1 cellular context compared by ENCODE assay signal in the genomic region with DNA sequence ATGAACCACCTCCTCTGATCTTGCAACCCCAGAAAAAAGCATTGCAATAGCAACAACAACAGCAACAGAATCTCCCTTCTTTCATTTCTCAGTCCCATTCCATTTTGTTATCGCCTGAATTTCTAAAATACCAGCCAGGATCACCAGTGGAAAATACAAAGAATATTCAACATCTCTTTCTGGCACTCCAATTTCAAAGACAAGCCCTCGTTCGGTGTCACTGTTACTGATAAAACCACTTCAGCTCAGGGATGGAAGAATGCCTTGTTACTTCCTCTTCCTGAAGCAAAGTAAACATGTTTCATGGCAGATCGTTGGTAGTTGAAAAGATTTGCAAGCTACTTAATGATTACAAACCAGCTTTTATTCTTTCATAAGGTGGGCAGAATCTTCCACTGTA.
TF ChIP-seq lines count a peak whose summit lies in the region.

No MANE protein-coding gene starts in this region.

TF ChIP-seq in HepG2, 621 proteins besides CTCF, POLR2A, EP300 and RAD21 (continued from another document and continues in another):
- peak; percentile 55; the same call in 1 of the 2 replicates for TF ChIP-seq SOX13 (IDR thresholded peaks at IDR 0.05)
- peak in 1 of 2 experiments; percentile 84; a peak in 2 of 4 replicates for TF ChIP-seq SOX13 (CRISPR knock-in tag; conservative IDR thresholded peaks at IDR 0.05 in 1 of 2, IDR thresholded peaks at IDR 0.05 in 1 of 2)
- TF ChIP-seq, protein P1, sequence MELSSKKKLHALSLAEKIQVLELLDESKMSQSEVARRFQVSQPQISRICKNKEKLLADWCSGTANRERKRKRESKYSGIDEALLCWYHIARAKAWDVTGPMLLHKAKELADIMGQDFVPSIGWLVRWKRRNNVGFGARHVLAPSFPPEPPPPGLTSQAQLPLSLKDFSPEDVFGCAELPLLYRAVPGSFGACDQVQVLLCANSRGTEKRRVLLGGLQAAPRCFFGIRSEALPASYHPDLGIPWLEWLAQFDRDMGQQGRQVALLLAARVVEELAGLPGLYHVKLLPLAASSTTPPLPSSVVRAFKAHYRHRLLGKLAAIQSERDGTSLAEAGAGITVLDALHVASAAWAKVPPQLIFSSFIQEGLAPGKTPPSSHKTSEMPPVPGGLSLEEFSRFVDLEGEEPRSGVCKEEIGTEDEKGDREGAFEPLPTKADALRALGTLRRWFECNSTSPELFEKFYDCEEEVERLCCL (CRISPR knock-in tag; IDR thresholded peaks at IDR 0.05; ENCODE audit: borderline replicate concordance) = no peak
- TF ChIP-seq RFX1 (IDR thresholded peaks at IDR 0.05) = no peak
- TF ChIP-seq GATA4 (IDR thresholded peaks at IDR 0.05; ENCODE audit: borderline replicate concordance, low read depth) = peak; percentile 46; the same call in 1 of the 2 replicates
- TF ChIP-seq ELF3 (CRISPR knock-in tag; IDR thresholded peaks at IDR 0.05) = peak; percentile 99
- peak; percentile 43; the same call in 1 of the 2 replicates for TF ChIP-seq SIX1 (CRISPR knock-in tag; IDR thresholded peaks at IDR 0.05; ENCODE audit: borderline replicate concordance)
- TF ChIP-seq, protein P2, sequence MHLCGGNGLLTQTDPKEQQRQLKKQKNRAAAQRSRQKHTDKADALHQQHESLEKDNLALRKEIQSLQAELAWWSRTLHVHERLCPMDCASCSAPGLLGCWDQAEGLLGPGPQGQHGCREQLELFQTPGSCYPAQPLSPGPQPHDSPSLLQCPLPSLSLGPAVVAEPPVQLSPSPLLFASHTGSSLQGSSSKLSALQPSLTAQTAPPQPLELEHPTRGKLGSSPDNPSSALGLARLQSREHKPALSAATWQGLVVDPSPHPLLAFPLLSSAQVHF (CRISPR knock-in tag; IDR thresholded peaks at IDR 0.05) = no peak
- no peak for TF ChIP-seq GZF1 (CRISPR knock-in tag; IDR thresholded peaks at IDR 0.05)
- peak; percentile 75 for TF ChIP-seq POGZ (CRISPR knock-in tag; IDR thresholded peaks at IDR 0.05)
- TF ChIP-seq ATF7 (IDR thresholded peaks at IDR 0.05) = no peak
- no peak for TF ChIP-seq ATF7 (CRISPR knock-in tag; IDR thresholded peaks at IDR 0.05)
- no peak for TF ChIP-seq PHF20 (CRISPR knock-in tag; IDR thresholded peaks at IDR 0.05)
- 0 out of 2 replicates have a peak, but pooled peaks have one; percentile 46 for TF ChIP-seq KDM1A (CRISPR knock-in tag; IDR thresholded peaks at IDR 0.05)
- TF ChIP-seq TMF1 (CRISPR knock-in tag; IDR thresholded peaks at IDR 0.05; ENCODE audit: low read depth) = no peak
- 0 out of 2 replicates have a peak, but pooled peaks have one; percentile 47 for TF ChIP-seq ERF (CRISPR knock-in tag; IDR thresholded peaks at IDR 0.05)
- TF ChIP-seq ZNF768 (CRISPR knock-in tag; IDR thresholded peaks at IDR 0.05) = no peak
- TF ChIP-seq, protein P3, sequence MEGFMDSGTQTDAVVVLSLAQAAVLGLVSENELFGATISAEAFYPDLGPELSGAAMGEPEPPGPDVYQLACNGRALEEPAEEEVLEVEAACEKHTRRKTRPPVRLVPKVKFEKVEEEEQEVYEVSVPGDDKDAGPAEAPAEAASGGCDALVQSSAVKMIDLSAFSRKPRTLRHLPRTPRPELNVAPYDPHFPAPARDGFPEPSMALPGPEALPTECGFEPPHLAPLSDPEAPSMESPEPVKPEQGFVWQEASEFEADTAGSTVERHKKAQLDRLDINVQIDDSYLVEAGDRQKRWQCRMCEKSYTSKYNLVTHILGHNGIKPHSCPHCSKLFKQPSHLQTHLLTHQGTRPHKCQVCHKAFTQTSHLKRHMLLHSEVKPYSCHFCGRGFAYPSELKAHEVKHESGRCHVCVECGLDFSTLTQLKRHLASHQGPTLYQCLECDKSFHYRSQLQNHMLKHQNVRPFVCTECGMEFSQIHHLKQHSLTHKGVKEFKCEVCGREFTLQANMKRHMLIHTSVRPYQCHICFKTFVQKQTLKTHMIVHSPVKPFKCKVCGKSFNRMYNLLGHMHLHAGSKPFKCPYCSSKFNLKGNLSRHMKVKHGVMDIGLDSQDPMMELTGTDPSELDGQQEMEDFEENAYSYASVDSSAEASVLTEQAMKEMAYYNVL (CRISPR knock-in tag; IDR thresholded peaks at IDR 0.05; ENCODE audit: borderline replicate concordance) = 0 out of 2 replicates have a peak, but pooled peaks have one; percentile 56
- TF ChIP-seq GTF2F1 (IDR thresholded peaks at IDR 0.05; ENCODE audit: low read length) = no peak
- peak; percentile 51 for TF ChIP-seq RXRB (CRISPR knock-in tag; IDR thresholded peaks at IDR 0.05; ENCODE audit: borderline replicate concordance)
- no peak for TF ChIP-seq MEIS1 (CRISPR knock-in tag; IDR thresholded peaks at IDR 0.05; ENCODE audit: borderline replicate concordance)
- TF ChIP-seq, protein P4, sequence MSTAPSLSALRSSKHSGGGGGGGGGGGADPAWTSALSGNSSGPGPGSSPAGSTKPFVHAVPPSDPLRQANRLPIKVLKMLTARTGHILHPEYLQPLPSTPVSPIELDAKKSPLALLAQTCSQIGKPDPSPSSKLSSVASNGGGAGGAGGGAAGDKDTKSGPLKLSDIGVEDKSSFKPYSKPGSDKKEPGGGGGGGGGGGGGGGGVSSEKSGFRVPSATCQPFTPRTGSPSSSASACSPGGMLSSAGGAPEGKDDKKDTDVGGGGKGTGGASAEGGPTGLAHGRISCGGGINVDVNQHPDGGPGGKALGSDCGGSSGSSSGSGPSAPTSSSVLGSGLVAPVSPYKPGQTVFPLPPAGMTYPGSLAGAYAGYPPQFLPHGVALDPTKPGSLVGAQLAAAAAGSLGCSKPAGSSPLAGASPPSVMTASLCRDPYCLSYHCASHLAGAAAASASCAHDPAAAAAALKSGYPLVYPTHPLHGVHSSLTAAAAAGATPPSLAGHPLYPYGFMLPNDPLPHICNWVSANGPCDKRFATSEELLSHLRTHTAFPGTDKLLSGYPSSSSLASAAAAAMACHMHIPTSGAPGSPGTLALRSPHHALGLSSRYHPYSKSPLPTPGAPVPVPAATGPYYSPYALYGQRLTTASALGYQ (CRISPR knock-in tag; IDR thresholded peaks at IDR 0.05) = peak; percentile 35; the same call in 1 of the 2 replicates
- TF ChIP-seq IRF2 (CRISPR knock-in tag; IDR thresholded peaks at IDR 0.05) = peak; percentile 65; the same call in 1 of the 2 replicates
- TF ChIP-seq MTA3 (CRISPR knock-in tag; IDR thresholded peaks at IDR 0.05) = no peak
- TF ChIP-seq RCOR2 (CRISPR knock-in tag; IDR thresholded peaks at IDR 0.05) = 0 out of 2 replicates have a peak, but pooled peaks have one; percentile 36
- TF ChIP-seq HMG20A (CRISPR knock-in tag; IDR thresholded peaks at IDR 0.05; ENCODE audit: borderline replicate concordance) = 0 out of 2 replicates have a peak, but pooled peaks have one; percentile 7
- no peak for TF ChIP-seq PLRG1 (conservative IDR thresholded peaks at IDR 0.05)
- TF ChIP-seq, protein P5, sequence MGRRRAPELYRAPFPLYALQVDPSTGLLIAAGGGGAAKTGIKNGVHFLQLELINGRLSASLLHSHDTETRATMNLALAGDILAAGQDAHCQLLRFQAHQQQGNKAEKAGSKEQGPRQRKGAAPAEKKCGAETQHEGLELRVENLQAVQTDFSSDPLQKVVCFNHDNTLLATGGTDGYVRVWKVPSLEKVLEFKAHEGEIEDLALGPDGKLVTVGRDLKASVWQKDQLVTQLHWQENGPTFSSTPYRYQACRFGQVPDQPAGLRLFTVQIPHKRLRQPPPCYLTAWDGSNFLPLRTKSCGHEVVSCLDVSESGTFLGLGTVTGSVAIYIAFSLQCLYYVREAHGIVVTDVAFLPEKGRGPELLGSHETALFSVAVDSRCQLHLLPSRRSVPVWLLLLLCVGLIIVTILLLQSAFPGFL (CRISPR knock-in tag; IDR thresholded peaks at IDR 0.05) = no peak
- no peak for TF ChIP-seq ZNF496 (CRISPR knock-in tag; IDR thresholded peaks at IDR 0.05; ENCODE audit: insufficient replicate concordance)
- no peak for TF ChIP-seq MLLT10 (CRISPR knock-in tag; IDR thresholded peaks at IDR 0.05)
- TF ChIP-seq, protein P6, sequence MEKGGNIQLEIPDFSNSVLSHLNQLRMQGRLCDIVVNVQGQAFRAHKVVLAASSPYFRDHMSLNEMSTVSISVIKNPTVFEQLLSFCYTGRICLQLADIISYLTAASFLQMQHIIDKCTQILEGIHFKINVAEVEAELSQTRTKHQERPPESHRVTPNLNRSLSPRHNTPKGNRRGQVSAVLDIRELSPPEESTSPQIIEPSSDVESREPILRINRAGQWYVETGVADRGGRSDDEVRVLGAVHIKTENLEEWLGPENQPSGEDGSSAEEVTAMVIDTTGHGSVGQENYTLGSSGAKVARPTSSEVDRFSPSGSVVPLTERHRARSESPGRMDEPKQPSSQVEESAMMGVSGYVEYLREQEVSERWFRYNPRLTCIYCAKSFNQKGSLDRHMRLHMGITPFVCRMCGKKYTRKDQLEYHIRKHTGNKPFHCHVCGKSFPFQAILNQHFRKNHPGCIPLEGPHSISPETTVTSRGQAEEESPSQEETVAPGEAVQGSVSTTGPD (CRISPR knock-in tag; IDR thresholded peaks at IDR 0.05) = no peak
- no peak for TF ChIP-seq ZNF160 (CRISPR knock-in tag; IDR thresholded peaks at IDR 0.05)
- TF ChIP-seq HNRNPL (IDR thresholded peaks at IDR 0.05; ENCODE audit: low read depth, low read length) = no peak
- no peak for TF ChIP-seq ZNF224 (CRISPR knock-in tag; IDR thresholded peaks at IDR 0.05)
- no peak for TF ChIP-seq HIVEP1 (CRISPR knock-in tag; IDR thresholded peaks at IDR 0.05)
- TF ChIP-seq MIXL1 (CRISPR knock-in tag; IDR thresholded peaks at IDR 0.05) = peak; percentile 60; the same call in 1 of the 2 replicates
- TF ChIP-seq, protein P7, sequence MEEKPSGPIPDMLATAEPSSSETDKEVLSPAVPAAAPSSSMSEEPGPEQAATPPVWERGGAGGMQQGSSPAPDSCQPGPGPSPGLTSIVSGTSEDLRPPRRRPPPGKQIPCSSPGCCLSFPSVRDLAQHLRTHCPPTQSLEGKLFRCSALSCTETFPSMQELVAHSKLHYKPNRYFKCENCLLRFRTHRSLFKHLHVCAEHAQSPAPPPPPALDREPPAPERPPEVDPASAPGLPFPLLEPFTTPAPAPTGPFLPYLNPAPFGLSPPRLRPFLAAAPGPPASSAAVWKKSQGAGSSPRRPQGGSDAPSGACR (CRISPR knock-in tag; IDR thresholded peaks at IDR 0.05) = no peak
- no peak for TF ChIP-seq GFI1 (CRISPR knock-in tag; IDR thresholded peaks at IDR 0.05; ENCODE audit: borderline replicate concordance)
- TF ChIP-seq SPEN (CRISPR knock-in tag; IDR thresholded peaks at IDR 0.05; ENCODE audit: low read depth) = no peak
- no peak for TF ChIP-seq RBM39 (IDR thresholded peaks at IDR 0.05; ENCODE audit: low read depth, low read length, poor library complexity, severe bottlenecking)
- no peak for TF ChIP-seq DNMT1 (CRISPR knock-in tag; IDR thresholded peaks at IDR 0.05)
- peak; percentile 51 for TF ChIP-seq HDAC2 (CRISPR knock-in tag; IDR thresholded peaks at IDR 0.05)
- 0 out of 2 replicates have a peak, but pooled peaks have one; percentile 24 for TF ChIP-seq ZNF614 (CRISPR knock-in tag; IDR thresholded peaks at IDR 0.05; ENCODE audit: borderline replicate concordance)
- no peak for TF ChIP-seq CCAR2 (optimal IDR thresholded peaks at IDR 0.05; ENCODE audit: low read depth, low read length)
- 0 out of 2 replicates have a peak, but pooled peaks have one; percentile 27 for TF ChIP-seq MXD4 (CRISPR knock-in tag; IDR thresholded peaks at IDR 0.05)
- TF ChIP-seq, protein P8, sequence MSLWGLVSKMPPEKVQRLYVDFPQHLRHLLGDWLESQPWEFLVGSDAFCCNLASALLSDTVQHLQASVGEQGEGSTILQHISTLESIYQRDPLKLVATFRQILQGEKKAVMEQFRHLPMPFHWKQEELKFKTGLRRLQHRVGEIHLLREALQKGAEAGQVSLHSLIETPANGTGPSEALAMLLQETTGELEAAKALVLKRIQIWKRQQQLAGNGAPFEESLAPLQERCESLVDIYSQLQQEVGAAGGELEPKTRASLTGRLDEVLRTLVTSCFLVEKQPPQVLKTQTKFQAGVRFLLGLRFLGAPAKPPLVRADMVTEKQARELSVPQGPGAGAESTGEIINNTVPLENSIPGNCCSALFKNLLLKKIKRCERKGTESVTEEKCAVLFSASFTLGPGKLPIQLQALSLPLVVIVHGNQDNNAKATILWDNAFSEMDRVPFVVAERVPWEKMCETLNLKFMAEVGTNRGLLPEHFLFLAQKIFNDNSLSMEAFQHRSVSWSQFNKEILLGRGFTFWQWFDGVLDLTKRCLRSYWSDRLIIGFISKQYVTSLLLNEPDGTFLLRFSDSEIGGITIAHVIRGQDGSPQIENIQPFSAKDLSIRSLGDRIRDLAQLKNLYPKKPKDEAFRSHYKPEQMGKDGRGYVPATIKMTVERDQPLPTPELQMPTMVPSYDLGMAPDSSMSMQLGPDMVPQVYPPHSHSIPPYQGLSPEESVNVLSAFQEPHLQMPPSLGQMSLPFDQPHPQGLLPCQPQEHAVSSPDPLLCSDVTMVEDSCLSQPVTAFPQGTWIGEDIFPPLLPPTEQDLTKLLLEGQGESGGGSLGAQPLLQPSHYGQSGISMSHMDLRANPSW (CRISPR knock-in tag; IDR thresholded peaks at IDR 0.05; ENCODE audit: borderline replicate concordance) = no peak
- TF ChIP-seq, protein P9, sequence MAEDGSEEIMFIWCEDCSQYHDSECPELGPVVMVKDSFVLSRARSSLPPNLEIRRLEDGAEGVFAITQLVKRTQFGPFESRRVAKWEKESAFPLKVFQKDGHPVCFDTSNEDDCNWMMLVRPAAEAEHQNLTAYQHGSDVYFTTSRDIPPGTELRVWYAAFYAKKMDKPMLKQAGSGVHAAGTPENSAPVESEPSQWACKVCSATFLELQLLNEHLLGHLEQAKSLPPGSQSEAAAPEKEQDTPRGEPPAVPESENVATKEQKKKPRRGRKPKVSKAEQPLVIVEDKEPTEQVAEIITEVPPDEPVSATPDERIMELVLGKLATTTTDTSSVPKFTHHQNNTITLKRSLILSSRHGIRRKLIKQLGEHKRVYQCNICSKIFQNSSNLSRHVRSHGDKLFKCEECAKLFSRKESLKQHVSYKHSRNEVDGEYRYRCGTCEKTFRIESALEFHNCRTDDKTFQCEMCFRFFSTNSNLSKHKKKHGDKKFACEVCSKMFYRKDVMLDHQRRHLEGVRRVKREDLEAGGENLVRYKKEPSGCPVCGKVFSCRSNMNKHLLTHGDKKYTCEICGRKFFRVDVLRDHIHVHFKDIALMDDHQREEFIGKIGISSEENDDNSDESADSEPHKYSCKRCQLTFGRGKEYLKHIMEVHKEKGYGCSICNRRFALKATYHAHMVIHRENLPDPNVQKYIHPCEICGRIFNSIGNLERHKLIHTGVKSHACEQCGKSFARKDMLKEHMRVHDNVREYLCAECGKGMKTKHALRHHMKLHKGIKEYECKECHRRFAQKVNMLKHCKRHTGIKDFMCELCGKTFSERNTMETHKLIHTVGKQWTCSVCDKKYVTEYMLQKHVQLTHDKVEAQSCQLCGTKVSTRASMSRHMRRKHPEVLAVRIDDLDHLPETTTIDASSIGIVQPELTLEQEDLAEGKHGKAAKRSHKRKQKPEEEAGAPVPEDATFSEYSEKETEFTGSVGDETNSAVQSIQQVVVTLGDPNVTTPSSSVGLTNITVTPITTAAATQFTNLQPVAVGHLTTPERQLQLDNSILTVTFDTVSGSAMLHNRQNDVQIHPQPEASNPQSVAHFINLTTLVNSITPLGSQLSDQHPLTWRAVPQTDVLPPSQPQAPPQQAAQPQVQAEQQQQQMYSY (CRISPR knock-in tag; IDR thresholded peaks at IDR 0.05) = peak; percentile 74
